ENCODE assay signal across 18 cellular contexts in the genomic region with DNA sequence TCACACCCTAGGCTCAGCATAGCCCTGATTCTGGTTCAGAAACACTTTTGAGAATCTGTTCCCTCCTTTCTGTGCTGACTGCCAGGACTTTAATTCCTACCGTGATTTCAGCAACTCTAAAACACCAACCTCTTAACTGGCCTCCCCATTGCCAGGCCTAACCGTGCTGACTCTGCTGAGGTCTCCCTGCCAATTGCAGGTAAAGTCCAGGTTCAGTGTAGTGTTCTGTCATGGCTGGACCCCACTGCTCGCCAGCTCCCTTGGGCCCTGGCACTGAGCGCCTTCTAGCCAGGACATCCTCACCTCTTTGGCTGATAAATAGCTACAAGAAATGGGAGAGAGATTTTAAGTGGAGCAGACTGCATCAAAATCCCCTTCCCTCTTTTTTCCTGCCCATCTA. TPM values are rescaled to one million over a fixed set of nuclear protein-coding genes. Genes with fewer than 3 reads are reported as not detected.
DNase-seq lines count a peak whose midpoint lies in the region; ATAC-seq, FAIRE-seq and TF ChIP-seq lines count a peak whose summit lies in the region.
"Had no signal": no experiment of that assay in that cellular context is flagged by ENCODE, and none has a peak within 500 bp of the region (broad histone marks: within the 10 kb centered on the region; RNA-seq: fewer than 3 reads in every experiment).

No MANE protein-coding gene starts in this region.

- FAIRE-seq in HepG2 (lab: Jason Lieb, UNC) (no peak), D721Med (lab: Jason Lieb, UNC) (no peak)
- FAIRE-seq: GM12878, GM18507 had no signal

- no peak overlapping the region for H4K91ac ChIP-seq in neuronal stem cell (ENCODE audit: low read depth, low read length, poor library complexity)

- H3K9ac ChIP-seq in HepG2 (ENCODE audit: insufficient read depth, low read depth, low read length) (peak overlapping the region; percentile 23; the same call in 1 of the 2 replicates), neuronal stem cell (ENCODE audit: low read depth, low read length, poor library complexity) (no peak overlapping the region)
- H3K9ac ChIP-seq: BLaER1 had no signal

- no peaks in the 10 kb centered on the region for H3K9me3 ChIP-seq in right atrium auricular region
- no peaks in the 10 kb centered on the region for H3K9me3 ChIP-seq in HepG2 (ENCODE audit: low read length)
- peaks cover 7 to 9% of the 10 kb centered on the region in 2 donors for H3K9me3 ChIP-seq in neuronal stem cell (replicated peaks in 1 of 2; ENCODE audit: control insufficient read depth in 2 of 2, insufficient read depth in 1 of 2, low read depth in 1 of 2, low read length in 2 of 2)

- no TSS peak for BruUV-seq in HepG2 (replicated peaks; lab: Mats Ljungman, UMichigan)

- H3K14ac ChIP-seq in neuronal stem cell (ENCODE audit: low read length): no peak overlapping the region

- H2AK5ac ChIP-seq in neuronal stem cell (ENCODE audit: low read depth, low read length): no peak overlapping the region

- no peaks in the 10 kb centered on the region for H3K79me2 ChIP-seq in HepG2 (ENCODE audit: insufficient read depth, low read length)

- TF ChIP-seq POLR2A in HepG2 (IDR thresholded peaks at IDR 0.05; ENCODE audit: insufficient read depth in 1 of 2, low read depth in 2 of 2, low read length in 2 of 2): no peak

- peaks cover 2% of the 10 kb centered on the region for H3K79me1 ChIP-seq in neuronal stem cell (ENCODE audit: low read depth, low read length)

- H2BK120ac ChIP-seq in neuronal stem cell (ENCODE audit: low read depth, low read length): no peak overlapping the region

- 76% methylated on average over 3 of the region's 4 CpGs for WGBS in HepG2 (ENCODE audit: low lambda C conversion rate)
- WGBS in neuronal stem cell (ENCODE audit: extremely low coverage in 2 of 2, insufficient read length in 2 of 2, insufficient replicate concordance in 1 of 2), 2 donors: no CpG with 5 or more reads among the region's 4 CpGs

- no peak for TF ChIP-seq RAD21 in HepG2 (CRISPR knock-in tag; IDR thresholded peaks at IDR 0.05)

- CTCF ChIA-PET in HepG2 (lab: Yijun Ruan, JAX; ENCODE audit: low intra/inter-chr PET ratio, low total read pairs): interaction anchor here (1.0 kb wide), 1 partner anchor 76 kb away, joined by 3 read pairs; no protein-coding TSS in a partner anchor

- POLR2A ChIA-PET in HepG2 (lab: Yijun Ruan, JAX): interaction anchor here (0.7 to 3.6 kb wide), 10 partner anchors 11 to 75 kb away, joined by 3 to 17 read pairs (median 4); no protein-coding TSS in a partner anchor

- DNase-seq in right atrium auricular region (ENCODE audit: low spot score) (no peak), Right ventricle myocardium inferior (ENCODE audit: missing footprints) (no peak), HepG2 (ENCODE audit: low spot score) (no peak), neuronal stem cell (ENCODE audit: low spot score) (no peak), AML-193 (lab: John Stamatoyannopoulos, UW) (no peak), D721Med (ENCODE audit: insufficient read length, low spot score) (no peak)
- DNase-seq: Calu3; CD4-positive, CD25-positive, alpha-beta regulatory T cell; DMS79 had no signal

- TF ChIP-seq CTCF in right atrium auricular region (IDR thresholded peaks at IDR 0.05) (no peak), HepG2 (CRISPR knock-in tag; IDR thresholded peaks at IDR 0.05) (no peak), D721Med (IDR thresholded peaks at IDR 0.05; ENCODE audit: insufficient read depth, missing control alignments) (no peak)

- H3K4me1 ChIP-seq in right atrium auricular region: peaks cover 0 to 46% of the 10 kb centered on the region in 2 donors
- H3K4me1 ChIP-seq in HepG2 (ENCODE audit: insufficient read depth, low read length): peaks cover 100% of the 10 kb centered on the region
- peaks cover 15 to 31% of the 10 kb centered on the region in 2 donors for H3K4me1 ChIP-seq in neuronal stem cell (ENCODE audit: control insufficient read depth in 2 of 2, insufficient read depth in 1 of 2, low read depth in 1 of 2, low read length in 2 of 2)

- H3K4ac ChIP-seq in neuronal stem cell (ENCODE audit: low read length): no peak overlapping the region

- intact Hi-C loops in Right ventricle myocardium inferior (cut with DNase I): loop anchor here (5.0 kb wide), 2 partner anchors 77 to 227 kb away; a partner anchor contains a TSS
- intact Hi-C loops in HepG2 (cut with micrococcal nuclease; ENCODE audit: unreplicated experiment): loop anchor here (2.0 to 10.0 kb wide), 3 partner anchors 19 to 225 kb away; a partner anchor contains a TSS

- peak overlapping the region; percentile 33 to 76 for H3K27ac ChIP-seq in right atrium auricular region
- H3K27ac ChIP-seq in HepG2 (ENCODE audit: extremely low read length, insufficient read depth, low read length): peak overlapping the region; percentile 32
- no peak overlapping the region for H3K27ac ChIP-seq in neuronal stem cell (replicated peaks; ENCODE audit: low read length)
- H3K27ac ChIP-seq: 22Rv1, BLaER1 had no signal

- no peak overlapping the region for H4K8ac ChIP-seq in neuronal stem cell (ENCODE audit: low read depth, low read length)

- in situ Hi-C loops in HepG2 (cut with HindIII; ENCODE audit: extremely low pct_ligation_motif_present, low pct_unique_long_range_greater_than_20kb): no loop called here

- no peak for ATAC-seq in Right ventricle myocardium inferior
- no peak for ATAC-seq in HepG2
- no peak for ATAC-seq in HG03342 (IDR thresholded peaks at IDR 0.05; ENCODE audit: unreplicated experiment)
- ATAC-seq in GM18861 (IDR thresholded peaks at IDR 0.05; ENCODE audit: unreplicated experiment): no peak
- ATAC-seq: GM12878 had no signal

- no peak overlapping the region for H2AFZ ChIP-seq in HepG2 (ENCODE audit: low read length)
- H2AFZ ChIP-seq in neuronal stem cell (ENCODE audit: low read length): peak overlapping the region; percentile 7

- H3K36me3 ChIP-seq in right atrium auricular region: no peaks in the 10 kb centered on the region
- no peaks in the 10 kb centered on the region for H3K36me3 ChIP-seq in HepG2 (replicated peaks in 1 of 2; ENCODE audit: control insufficient read depth in 1 of 2, insufficient read depth in 2 of 2, low read length in 2 of 2)
- no peaks in the 10 kb centered on the region for H3K36me3 ChIP-seq in neuronal stem cell (replicated peaks in 1 of 2; ENCODE audit: control insufficient read depth in 2 of 2, insufficient read depth in 2 of 2, low read length in 2 of 2)
- H3K36me3 ChIP-seq: BLaER1 had no signal

- H3K4me3 ChIP-seq in right atrium auricular region: no peak overlapping the region
- H3K4me3 ChIP-seq in HepG2 (replicated peaks in 1 of 3; ENCODE audit: insufficient read depth in 1 of 3, low read depth in 2 of 3, low read length in 3 of 3): peak overlapping the region in 1 of 3 experiments; percentile 38; a peak in 1 of 6 replicates
- H3K4me3 ChIP-seq in neuronal stem cell (ENCODE audit: low read length in 2 of 2): no peak overlapping the region
- H3K4me3 ChIP-seq: BLaER1, GM12878, GM23338 had no signal

- no peak overlapping the region for H2BK5ac ChIP-seq in neuronal stem cell (ENCODE audit: low read length)

- no peaks in the 10 kb centered on the region for H3K27me3 ChIP-seq in right atrium auricular region
- no peaks in the 10 kb centered on the region for H3K27me3 ChIP-seq in HepG2 (ENCODE audit: control insufficient read depth in 1 of 2, insufficient read depth in 2 of 2, low read length in 2 of 2)
- H3K27me3 ChIP-seq in neuronal stem cell (ENCODE audit: control insufficient read depth in 3 of 3, insufficient read depth in 3 of 3, low read depth in 1 of 3, low read length in 3 of 3): peaks cover 11 to 55% (median 42%) of the 10 kb centered on the region in 3 experiments
- H3K27me3 ChIP-seq: BLaER1 had no signal

- H3K18ac ChIP-seq in neuronal stem cell (ENCODE audit: low read length): no peak overlapping the region

- no peak overlapping the region for H3K23ac ChIP-seq in neuronal stem cell (ENCODE audit: low read depth, low read length, poor library complexity)

- TF ChIP-seq EP300 in HepG2 (IDR thresholded peaks at IDR 0.05; ENCODE audit: low read depth in 2 of 2, low read length in 2 of 2) (no peak), HepG2 (CRISPR knock-in tag; IDR thresholded peaks at IDR 0.05; ENCODE audit: borderline replicate concordance) (no peak)

- H3K4me2 ChIP-seq in HepG2 (ENCODE audit: low read depth, low read length): peak overlapping the region; percentile 67
- H3K4me2 ChIP-seq in neuronal stem cell (ENCODE audit: insufficient read depth, low read length, poor library complexity, severe bottlenecking): no peak overlapping the region
- H3K4me2 ChIP-seq: BLaER1, GM23338 had no signal

- no peaks in the 10 kb centered on the region for H4K20me1 ChIP-seq in HepG2 (ENCODE audit: insufficient read depth, low read length)
- H4K20me1 ChIP-seq: BLaER1 had no signal

- no peak overlapping the region for H2BK15ac ChIP-seq in neuronal stem cell (ENCODE audit: low read length)

- no peak overlapping the region for H2BK12ac ChIP-seq in neuronal stem cell (ENCODE audit: low read length)

RNA-seq across cellular contexts. Expression of a gene that starts 4.6 kb away (rescaled TPM):
- total RNA-seq in right atrium auricular region (1 to 10 TPM; 1.7 to 2.4 TPM), Right ventricle myocardium inferior (1.3 TPM), HepG2 (2016; rRNA removed; fragmentation: Illumina TruSeq; extraction: Trizol) (0.60 and 1.2 TPM in 2 replicates)
- total RNA-seq in HepG2 (2016; cell fraction: cytosol; rRNA removed; fragmentation: Illumina TruSeq; extraction: Trizol; ENCODE audit: low read depth): 0.53 and 0.61 TPM in 2 replicates
- 0.43 and 0.89 TPM in 2 replicates for total RNA-seq in HepG2 (2016; cell fraction: insoluble cytoplasmic fraction; rRNA removed; fragmentation: Illumina TruSeq; extraction: Trizol)
- 0.90 and 0.96 TPM in 2 replicates for total RNA-seq in HepG2 (2016; cell fraction: membrane; rRNA removed; fragmentation: Illumina TruSeq; extraction: Trizol)
- total RNA-seq in HepG2 (2016; cell fraction: nucleus; rRNA removed; fragmentation: Illumina TruSeq; extraction: Trizol): 1.0 and 1.1 TPM in 2 replicates
- 0.38 and 0.59 TPM in 2 replicates for polyA plus RNA-seq in HepG2 (2011; rRNA removed)
- 0.24 and 0.28 TPM in 2 replicates for polyA plus RNA-seq in HepG2 (2011; cell fraction: cytosol; rRNA removed)
- polyA plus RNA-seq in HepG2 (2011; cell fraction: nucleus; rRNA removed): 0.84 and 1.1 TPM in 2 replicates
- 0.49 and 1.2 TPM in 2 replicates for polyA plus RNA-seq in HepG2 (2012)
- 0.42 and 0.53 TPM in 2 replicates for polyA plus RNA-seq in HepG2 (2016; cell fraction: cytosol; fragmentation: Illumina TruSeq; extraction: Trizol; ENCODE audit: low read depth)
- 0.80 and 0.84 TPM in 2 replicates for polyA plus RNA-seq in HepG2 (2016; cell fraction: insoluble cytoplasmic fraction; fragmentation: Illumina TruSeq; extraction: Trizol; ENCODE audit: low read depth)
- 0.63 and 0.65 TPM in 2 replicates for polyA plus RNA-seq in HepG2 (2016; cell fraction: membrane; fragmentation: Illumina TruSeq; extraction: Trizol; ENCODE audit: low read depth)
- polyA plus RNA-seq in HepG2 (2016; cell fraction: nucleus; fragmentation: Illumina TruSeq; extraction: Trizol; ENCODE audit: insufficient read depth, low read depth): 1.5 and 1.6 TPM in 2 replicates
- polyA minus RNA-seq in HepG2 (2011; rRNA and poly(A)+ RNA removed; ENCODE audit: low replicate concordance): 0.05 and 0.22 TPM in 2 replicates
- not detected in 2 replicates for polyA minus RNA-seq in HepG2 (2011; cell fraction: cytosol; rRNA and poly(A)+ RNA removed)
- polyA minus RNA-seq in HepG2 (2011; cell fraction: nucleus; rRNA and poly(A)+ RNA removed): 0.77 and 0.99 TPM in 2 replicates
- polyA plus RNA-seq in neuronal stem cell (2013, experiment 1 of 2): 0.21 TPM
- polyA plus RNA-seq in neuronal stem cell (2013, experiment 2 of 2): 0.12 TPM
- total RNA-seq: GM23338, H7, HT-29 had no signal
- polyA plus RNA-seq: CD4-positive, CD25-positive, alpha-beta regulatory T cell had no signal

RNA-seq across cellular contexts. Expression of a gene that starts 55.2 kb away (rescaled TPM):
- total RNA-seq in right atrium auricular region (100 to 1,000 TPM; 132 to 147 TPM), Right ventricle myocardium inferior (266 TPM), HepG2 (2016; rRNA removed; fragmentation: Illumina TruSeq; extraction: Trizol) (125 and 128 TPM in 2 replicates)
- total RNA-seq in HepG2 (2016; cell fraction: cytosol; rRNA removed; fragmentation: Illumina TruSeq; extraction: Trizol; ENCODE audit: low read depth): 57.0 and 62.1 TPM in 2 replicates
- 114 and 129 TPM in 2 replicates for total RNA-seq in HepG2 (2016; cell fraction: insoluble cytoplasmic fraction; rRNA removed; fragmentation: Illumina TruSeq; extraction: Trizol)
- total RNA-seq in HepG2 (2016; cell fraction: membrane; rRNA removed; fragmentation: Illumina TruSeq; extraction: Trizol): 156 and 159 TPM in 2 replicates
- 69.6 and 73.3 TPM in 2 replicates for total RNA-seq in HepG2 (2016; cell fraction: nucleus; rRNA removed; fragmentation: Illumina TruSeq; extraction: Trizol)
- polyA plus RNA-seq in HepG2 (2011; rRNA removed): 245 and 282 TPM in 2 replicates
- polyA plus RNA-seq in HepG2 (2011; cell fraction: cytosol; rRNA removed): 177 and 210 TPM in 2 replicates
- 217 and 220 TPM in 2 replicates for polyA plus RNA-seq in HepG2 (2011; cell fraction: nucleus; rRNA removed)
- polyA plus RNA-seq in HepG2 (2012): 123 and 145 TPM in 2 replicates
- polyA plus RNA-seq in HepG2 (2016; cell fraction: cytosol; fragmentation: Illumina TruSeq; extraction: Trizol; ENCODE audit: low read depth): 33.4 and 34.1 TPM in 2 replicates
- 101 and 109 TPM in 2 replicates for polyA plus RNA-seq in HepG2 (2016; cell fraction: insoluble cytoplasmic fraction; fragmentation: Illumina TruSeq; extraction: Trizol; ENCODE audit: low read depth)
- polyA plus RNA-seq in HepG2 (2016; cell fraction: membrane; fragmentation: Illumina TruSeq; extraction: Trizol; ENCODE audit: low read depth): 91.3 and 96.0 TPM in 2 replicates
- 119 and 131 TPM in 2 replicates for polyA plus RNA-seq in HepG2 (2016; cell fraction: nucleus; fragmentation: Illumina TruSeq; extraction: Trizol; ENCODE audit: insufficient read depth, low read depth)
- polyA minus RNA-seq in HepG2 (2011; rRNA and poly(A)+ RNA removed; ENCODE audit: low replicate concordance): 194 and 636 TPM in 2 replicates
- polyA minus RNA-seq in HepG2 (2011; cell fraction: cytosol; rRNA and poly(A)+ RNA removed): 178 and 203 TPM in 2 replicates
- 53.7 and 80.4 TPM in 2 replicates for polyA minus RNA-seq in HepG2 (2011; cell fraction: nucleus; rRNA and poly(A)+ RNA removed)
- 35.1 TPM for polyA plus RNA-seq in neuronal stem cell (2013, experiment 1 of 2)
- 35.4 TPM for polyA plus RNA-seq in neuronal stem cell (2013, experiment 2 of 2)

RNA-seq across cellular contexts. Expression of a gene that starts 56.1 kb away (rescaled TPM):
- total RNA-seq in right atrium auricular region: 100 to 1,000 TPM; 100 to 125 TPM
- 70.0 TPM for total RNA-seq in Right ventricle myocardium inferior
- total RNA-seq in HepG2 (2016; rRNA removed; fragmentation: Illumina TruSeq; extraction: Trizol): 209 and 287 TPM in 2 replicates
- total RNA-seq in HepG2 (2016; cell fraction: cytosol; rRNA removed; fragmentation: Illumina TruSeq; extraction: Trizol; ENCODE audit: low read depth): 29.0 and 31.7 TPM in 2 replicates
- 214 and 298 TPM in 2 replicates for total RNA-seq in HepG2 (2016; cell fraction: insoluble cytoplasmic fraction; rRNA removed; fragmentation: Illumina TruSeq; extraction: Trizol)
- total RNA-seq in HepG2 (2016; cell fraction: membrane; rRNA removed; fragmentation: Illumina TruSeq; extraction: Trizol): 35.4 and 36.1 TPM in 2 replicates
- total RNA-seq in HepG2 (2016; cell fraction: nucleus; rRNA removed; fragmentation: Illumina TruSeq; extraction: Trizol): 83.7 and 87.5 TPM in 2 replicates
- 107 and 110 TPM in 2 replicates for polyA plus RNA-seq in HepG2 (2011; rRNA removed)
- polyA plus RNA-seq in HepG2 (2011; cell fraction: cytosol; rRNA removed): 278 and 291 TPM in 2 replicates
- polyA plus RNA-seq in HepG2 (2011; cell fraction: nucleus; rRNA removed): 55.5 and 61.4 TPM in 2 replicates
- polyA plus RNA-seq in HepG2 (2012): 178 and 251 TPM in 2 replicates
- polyA plus RNA-seq in HepG2 (2016; cell fraction: cytosol; fragmentation: Illumina TruSeq; extraction: Trizol; ENCODE audit: low read depth): 35.3 and 40.6 TPM in 2 replicates
- 420 and 438 TPM in 2 replicates for polyA plus RNA-seq in HepG2 (2016; cell fraction: insoluble cytoplasmic fraction; fragmentation: Illumina TruSeq; extraction: Trizol; ENCODE audit: low read depth)
- 35.8 and 37.4 TPM in 2 replicates for polyA plus RNA-seq in HepG2 (2016; cell fraction: membrane; fragmentation: Illumina TruSeq; extraction: Trizol; ENCODE audit: low read depth)
- 132 and 146 TPM in 2 replicates for polyA plus RNA-seq in HepG2 (2016; cell fraction: nucleus; fragmentation: Illumina TruSeq; extraction: Trizol; ENCODE audit: insufficient read depth, low read depth)
- polyA minus RNA-seq in HepG2 (2011; rRNA and poly(A)+ RNA removed; ENCODE audit: low replicate concordance): 134 and 369 TPM in 2 replicates
- 72.3 and 74.0 TPM in 2 replicates for polyA minus RNA-seq in HepG2 (2011; cell fraction: cytosol; rRNA and poly(A)+ RNA removed)
- polyA minus RNA-seq in HepG2 (2011; cell fraction: nucleus; rRNA and poly(A)+ RNA removed): 83.2 and 93.4 TPM in 2 replicates
- 103 TPM for polyA plus RNA-seq in neuronal stem cell (2013, experiment 1 of 2)
- polyA plus RNA-seq in neuronal stem cell (2013, experiment 2 of 2): 104 TPM
